Comparison of ENCODE assay signal across 8 cellular contexts in genomic region chr3:66816110-66816761, GRCh38.
DNase-seq lines count a peak whose midpoint lies in the region; ATAC-seq, FAIRE-seq and TF ChIP-seq lines count a peak whose summit lies in the region.

No MANE protein-coding gene starts in this region.

- H3K4me1 ChIP-seq in CD4-positive, CD25-positive, alpha-beta regulatory T cell (ENCODE audit: control insufficient read depth, insufficient read depth, low read length, poor library complexity, severe bottlenecking), result no peaks in the 10 kb centered on the region
- H3K4me1 ChIP-seq in kidney (ENCODE audit: control insufficient read depth in 1 of 2, insufficient read depth in 1 of 2, low read depth in 1 of 2, low read length in 2 of 2), result no peaks in the 10 kb centered on the region
- no peaks in the 10 kb centered on the region for H3K4me1 ChIP-seq in thoracic aorta (ENCODE audit: control insufficient read depth in 1 of 2, low read depth in 2 of 2)

- no peaks in the 10 kb centered on the region for H3K9me3 Mint-ChIP-seq in CD4-positive, CD25-positive, alpha-beta regulatory T cell

- no peaks in the 10 kb centered on the region for H3K36me3 Mint-ChIP-seq in CD4-positive, CD25-positive, alpha-beta regulatory T cell

- no peak for FAIRE-seq in bronchial epithelial cell (lab: Jason Lieb, UNC)
- FAIRE-seq in kidney (lab: Jason Lieb, UNC), result peak; percentile 93

- peaks cover 0 to 3% (median 1%) of the 10 kb centered on the region in 4 donors for H3K4me1 Mint-ChIP-seq in CD4-positive, CD25-positive, alpha-beta regulatory T cell

- H3K27ac ChIP-seq in CD4-positive, CD25-positive, alpha-beta regulatory T cell (ENCODE audit: insufficient read depth, low read length, poor library complexity, severe bottlenecking), result no peak overlapping the region
- H3K27ac ChIP-seq in kidney (ENCODE audit: low read depth in 2 of 2, low read length in 2 of 2) (no peak overlapping the region), thoracic aorta (no peak overlapping the region)

- H3K4me3 ChIP-seq in CD4-positive, CD25-positive, alpha-beta regulatory T cell (ENCODE audit: low read depth, low read length), result no peak overlapping the region
- H3K4me3 ChIP-seq in bronchial epithelial cell (ENCODE audit: low read depth, low read length) (no peak overlapping the region), kidney (ENCODE audit: low read length in 2 of 2) (no peak overlapping the region), thoracic aorta (no peak overlapping the region)

- TF ChIP-seq CTCF in bronchial epithelial cell (IDR thresholded peaks at IDR 0.05; ENCODE audit: insufficient read depth, low read length, severe bottlenecking) (peak; percentile 43), kidney (IDR thresholded peaks at IDR 0.05; ENCODE audit: borderline replicate concordance, extremely low read depth, insufficient read depth) (peak; percentile 38), thoracic aorta (IDR thresholded peaks at IDR 0.05) (peak; percentile 73)

- H3K36me3 ChIP-seq in CD4-positive, CD25-positive, alpha-beta regulatory T cell (ENCODE audit: control insufficient read depth, insufficient read depth, low read length), result no peaks in the 10 kb centered on the region
- H3K36me3 ChIP-seq in bronchial epithelial cell (ENCODE audit: control insufficient read depth, insufficient read depth, low read length) (no peaks in the 10 kb centered on the region), kidney (ENCODE audit: control insufficient read depth in 1 of 2, insufficient read depth in 2 of 2, low read length in 2 of 2) (no peaks in the 10 kb centered on the region), thoracic aorta (no peaks in the 10 kb centered on the region)

- ATAC-seq in CD4-positive, CD25-positive, alpha-beta regulatory T cell (ENCODE audit: low read depth in 2 of 2), result peak; percentile 74 to 83
- ATAC-seq in GM18858 (IDR thresholded peaks at IDR 0.05; ENCODE audit: unreplicated experiment) (peak; percentile 79), HG03571 (IDR thresholded peaks at IDR 0.05; ENCODE audit: unreplicated experiment) (peak; percentile 57), thoracic aorta (ENCODE audit: insufficient number of reproducible peaks, low FRiP score, low read depth) (no peak)

- H3K9ac ChIP-seq in kidney (ENCODE audit: low read length in 2 of 2), result no peak overlapping the region

- peak in 2 of 3 donors; percentile 67 to 68 for DNase-seq in CD4-positive, CD25-positive, alpha-beta regulatory T cell
- DNase-seq in NOMO-1 (lab: John Stamatoyannopoulos, UW; ENCODE audit: unreplicated experiment in 2 of 2) (peak; percentile 39 to 71), bronchial epithelial cell (ENCODE audit: low read depth) (peak; percentile 55), kidney (no peak), thoracic aorta (ENCODE audit: low spot score) (no peak), GM19240 (ENCODE audit: insufficient read length, low spot score) (no peak)

- H3K27me3 ChIP-seq in CD4-positive, CD25-positive, alpha-beta regulatory T cell (ENCODE audit: control insufficient read depth, insufficient read depth, low read length), result peaks cover 8% of the 10 kb centered on the region
- no peaks in the 10 kb centered on the region for H3K27me3 ChIP-seq in bronchial epithelial cell (ENCODE audit: control insufficient read depth, insufficient read depth, low read length)
- no peaks in the 10 kb centered on the region for H3K27me3 ChIP-seq in thoracic aorta (replicated peaks; ENCODE audit: insufficient read depth)

- no peak overlapping the region for H3K4me3 Mint-ChIP-seq in CD4-positive, CD25-positive, alpha-beta regulatory T cell

- no peak overlapping the region for H3K27ac Mint-ChIP-seq in CD4-positive, CD25-positive, alpha-beta regulatory T cell

- H3K27me3 Mint-ChIP-seq in CD4-positive, CD25-positive, alpha-beta regulatory T cell, result peaks cover 30% of the 10 kb centered on the region

- intact Hi-C loops in kidney (cut with DNase I), result loop anchor here (10.0 kb wide), 1 partner anchor 411 kb away; no protein-coding TSS in a partner anchor

- H3K9me3 ChIP-seq in CD4-positive, CD25-positive, alpha-beta regulatory T cell (ENCODE audit: control insufficient read depth in 2 of 2, low read length in 2 of 2), result no peaks in the 10 kb centered on the region
- no peaks in the 10 kb centered on the region for H3K9me3 ChIP-seq in kidney (ENCODE audit: control insufficient read depth in 1 of 2, low read length in 2 of 2)
- no peaks in the 10 kb centered on the region for H3K9me3 ChIP-seq in thoracic aorta

Comparison
In these comparisons a context has a peak if more than half of its experiments do, and no peak if none do; other contexts are left out.
1. DNase-seq: peak in CD4-positive, CD25-positive, alpha-beta regulatory T cell (2 of 3), NOMO-1 (2 of 2) and bronchial epithelial cell (single experiment); none in kidney (single experiment), thoracic aorta (single experiment) and GM19240 (single experiment).
2. Peak in every context shown above with its lines, with median percentiles within 50 percentile points of each other: CTCF ChIP-seq.